ENCODE assay signal across 10 cellular contexts in genomic region chr4:74659576-74660411, GRCh38.
DNase-seq lines count a peak whose midpoint lies in the region; ATAC-seq and TF ChIP-seq lines count a peak whose summit lies in the region.
"Had no signal": no experiment of that assay in that cellular context is flagged by ENCODE, and none has a peak within 500 bp of the region (broad histone marks: within the 10 kb centered on the region; RNA-seq: fewer than 3 reads in every experiment).

No MANE protein-coding gene starts in this region.

- DNase-seq in left cardiac atrium (no peak), left ventricle myocardium inferior (no peak), WTC11 (ENCODE audit: low spot score) (no peak), iPS-NIHi11 (ENCODE audit: low spot score) (peak; percentile 36), aorta (no peak)
- no peak for DNase-seq in activated naive CD4-positive, alpha-beta T cell treated with anti-CD3 and anti-CD28 coated beads for 36 hours
- DNase-seq in activated CD8-positive, alpha-beta memory T cell treated with anti-CD3 and anti-CD28 coated beads, Interleukin-2, amount 50 U/mL, for 4 hours = no peak
- DNase-seq: CD4-positive, alpha-beta T cell; nephron progenitor cell had no signal

- H3K4me1 ChIP-seq in left ventricle myocardium inferior (no peaks in the 10 kb centered on the region), aorta (ENCODE audit: control insufficient read depth in 1 of 2, insufficient read depth in 2 of 2, low read length in 2 of 2) (no peaks in the 10 kb centered on the region)

- no peaks in the 10 kb centered on the region for H3K9me3 ChIP-seq in left ventricle myocardium inferior (replicated peaks)
- H3K9me3 ChIP-seq in aorta (ENCODE audit: control insufficient read depth, low read length) = no peaks in the 10 kb centered on the region

- no peaks in the 10 kb centered on the region for H3K27me3 Mint-ChIP-seq in WTC11 (ENCODE audit: low read depth)
- peaks cover 3% of the 10 kb centered on the region for H3K27me3 Mint-ChIP-seq in activated naive CD4-positive, alpha-beta T cell treated with anti-CD3 and anti-CD28 coated beads for 36 hours (ENCODE audit: low read depth)
- H3K27me3 Mint-ChIP-seq: CD4-positive, alpha-beta T cell had no signal

- POLR2A ChIA-PET in WTC11 (lab: Charles Lee) = no interaction called here

- peaks cover 23% of the 10 kb centered on the region for H3K4me1 Mint-ChIP-seq in WTC11
- peaks cover 12% of the 10 kb centered on the region for H3K4me1 Mint-ChIP-seq in activated naive CD4-positive, alpha-beta T cell treated with anti-CD3 and anti-CD28 coated beads for 36 hours (ENCODE audit: low read depth)

- no peak overlapping the region for H3K27ac ChIP-seq in left ventricle myocardium inferior (replicated peaks)
- no peak overlapping the region for H3K27ac ChIP-seq in aorta (ENCODE audit: low read depth in 1 of 2, low read length in 2 of 2)

- no peaks in the 10 kb centered on the region for H3K9me3 Mint-ChIP-seq in WTC11
- H3K9me3 Mint-ChIP-seq in activated naive CD4-positive, alpha-beta T cell treated with anti-CD3 and anti-CD28 coated beads for 36 hours = no peaks in the 10 kb centered on the region
- H3K9me3 Mint-ChIP-seq: CD4-positive, alpha-beta T cell; nephron progenitor cell had no signal

- H3K27ac Mint-ChIP-seq in WTC11 = no peak overlapping the region
- no peak overlapping the region for H3K27ac Mint-ChIP-seq in activated naive CD4-positive, alpha-beta T cell treated with anti-CD3 and anti-CD28 coated beads for 36 hours
- H3K27ac Mint-ChIP-seq: CD4-positive, alpha-beta T cell; nephron progenitor cell had no signal

- peaks cover 7% of the 10 kb centered on the region for H3K27me3 ChIP-seq in left ventricle myocardium inferior (ENCODE audit: low read depth)
- no peaks in the 10 kb centered on the region for H3K27me3 ChIP-seq in aorta (ENCODE audit: control insufficient read depth in 1 of 2, insufficient read depth in 2 of 2, low read length in 1 of 2)

- no peaks in the 10 kb centered on the region for H3K36me3 Mint-ChIP-seq in WTC11
- H3K36me3 Mint-ChIP-seq in activated naive CD4-positive, alpha-beta T cell treated with anti-CD3 and anti-CD28 coated beads for 36 hours (ENCODE audit: low read depth) = no peaks in the 10 kb centered on the region

- TF ChIP-seq CTCF in left ventricle myocardium inferior (IDR thresholded peaks at IDR 0.05; ENCODE audit: borderline replicate concordance) (no peak), WTC11 (IDR thresholded peaks at IDR 0.05) (no peak)

- WGBS in aorta, 2 donors = 61 to 63% methylated on average over 3 of the region's 3 CpGs

- CTCF ChIA-PET in WTC11 (lab: Charles Lee) = no interaction called here
- CTCF ChIA-PET in activated naive CD4-positive, alpha-beta T cell treated with anti-CD3 and anti-CD28 coated beads for 36 hours (lab: Charles Lee) = no interaction called here

- H3K36me3 ChIP-seq in left ventricle myocardium inferior = no peaks in the 10 kb centered on the region
- H3K36me3 ChIP-seq in aorta (ENCODE audit: control insufficient read depth in 1 of 2, insufficient read depth in 2 of 2, low read length in 1 of 2) = no peaks in the 10 kb centered on the region

- ATAC-seq in left cardiac atrium = peak; percentile 47 to 95
- ATAC-seq in WTC11 = no peak
- peak; percentile 79 for ATAC-seq in aorta (ENCODE audit: low FRiP score)
- ATAC-seq in GM19397 (IDR thresholded peaks at IDR 0.05; ENCODE audit: unreplicated experiment) = no peak

- H3K4me3 ChIP-seq in left ventricle myocardium inferior (no peak overlapping the region), aorta (ENCODE audit: low read length in 2 of 2) (no peak overlapping the region)

- no peak overlapping the region for H3K4me3 Mint-ChIP-seq in WTC11
- no peak overlapping the region for H3K4me3 Mint-ChIP-seq in activated naive CD4-positive, alpha-beta T cell treated with anti-CD3 and anti-CD28 coated beads for 36 hours
- H3K4me3 Mint-ChIP-seq: CD4-positive, alpha-beta T cell; nephron progenitor cell had no signal

- intact Hi-C loops in left cardiac atrium (cut with DNase I) (no loop called here), left ventricle myocardium inferior (cut with micrococcal nuclease) (no loop called here), aorta (cut with DNase I) (no loop called here)
- intact Hi-C loops in activated naive CD4-positive, alpha-beta T cell treated with anti-CD3 and anti-CD28 coated beads for 36 hours (cut with micrococcal nuclease) = loop anchor here (2.0 kb wide), 2 partner anchors 27 to 35 kb away; no protein-coding TSS in a partner anchor

TF ChIP-seq in WTC11, 78 proteins besides CTCF, POLR2A, EP300 and RAD21:
- TF ChIP-seq GABPB1 (CRISPR knock-in tag; IDR thresholded peaks at IDR 0.05) (peak; percentile 88), ZBTB21 (CRISPR knock-in tag; IDR thresholded peaks at IDR 0.05; ENCODE audit: borderline replicate concordance) (no peak)

Comparison
In these comparisons a context has a peak if more than half of its experiments do, and no peak if none do; other contexts are left out.
1. ATAC-seq: peak in left cardiac atrium (2 of 2) and aorta (single experiment); none in WTC11 (single experiment) and GM19397 (single experiment).